In the genomic region with DNA sequence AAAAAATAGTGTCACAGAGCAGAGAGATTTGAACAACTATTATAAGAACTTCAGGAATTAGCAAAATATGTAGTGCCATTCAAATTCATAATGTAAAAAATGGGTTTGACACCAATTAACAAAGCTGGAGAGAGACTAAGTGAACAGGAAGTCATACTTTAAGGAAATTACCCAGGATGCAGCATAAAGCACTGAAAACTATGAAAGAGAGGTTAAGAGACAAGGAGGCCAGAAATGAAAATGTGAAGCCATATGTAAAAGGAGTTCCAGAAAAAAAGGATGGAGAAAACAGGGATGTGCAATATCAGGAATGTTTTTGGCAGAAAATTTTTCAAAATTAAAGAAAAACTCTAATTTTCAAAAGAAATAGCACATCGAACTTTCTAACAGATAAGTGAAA, we compare ENCODE assay signal across 7 cellular contexts. TPM values are rescaled to one million over a fixed set of nuclear protein-coding genes. Genes with fewer than 3 reads are reported as not detected.
"Had no signal": no experiment of that assay in that cellular context is flagged by ENCODE, and none has a peak within 500 bp of the region (broad histone marks: within the 10 kb centered on the region; RNA-seq: fewer than 3 reads in every experiment).

No MANE protein-coding gene starts in this region.

- DNase-seq: IMR-90, KBM-7, KG1 had no signal

- H3K27ac ChIP-seq: HL-60 had no signal

- H3K4me3 ChIP-seq: K562 had no signal

- ATAC-seq: HepG2, K562 had no signal

RNA-seq across cellular contexts. Expression of a gene that starts 57.6 kb away (rescaled TPM):
- polyA plus RNA-seq: IgD-negative memory B cell had no signal
